In the genomic region with DNA sequence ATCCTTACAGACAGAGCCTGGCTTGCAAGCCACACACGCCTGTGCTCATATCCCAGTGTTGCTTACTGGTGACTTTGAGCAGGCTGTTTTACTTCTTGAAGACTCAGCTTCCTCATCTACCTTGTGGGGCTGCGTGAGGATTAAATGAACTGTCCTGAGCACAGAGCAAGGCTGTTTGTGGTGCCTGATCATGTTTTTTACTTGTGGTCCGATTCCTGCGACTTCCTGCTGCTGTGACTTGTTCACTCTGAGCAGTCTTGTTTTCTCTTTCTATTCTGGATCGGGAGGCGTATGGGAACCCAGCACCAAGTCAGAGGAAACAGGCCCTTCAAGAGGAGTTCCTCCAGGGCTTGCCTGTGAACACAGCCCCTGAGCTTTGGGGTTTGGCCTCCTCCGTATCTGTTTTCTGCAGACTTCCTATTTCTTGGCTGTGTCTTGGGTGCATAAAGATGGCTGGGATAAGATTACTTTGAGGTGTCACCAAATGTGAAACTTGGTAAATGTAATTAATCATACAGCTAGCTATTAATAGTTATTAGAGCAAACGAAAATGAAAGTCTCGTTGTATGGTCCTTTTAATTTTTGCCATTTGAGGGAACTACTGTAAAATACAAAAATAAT, we compare ENCODE assay signal across 1 cellular context.
TF ChIP-seq lines count a peak whose summit lies in the region.

No MANE protein-coding gene starts in this region.

TF ChIP-seq in GM12878, 131 proteins besides CTCF, POLR2A, EP300 and RAD21 (continued from another document):
- TF ChIP-seq, protein P1, sequence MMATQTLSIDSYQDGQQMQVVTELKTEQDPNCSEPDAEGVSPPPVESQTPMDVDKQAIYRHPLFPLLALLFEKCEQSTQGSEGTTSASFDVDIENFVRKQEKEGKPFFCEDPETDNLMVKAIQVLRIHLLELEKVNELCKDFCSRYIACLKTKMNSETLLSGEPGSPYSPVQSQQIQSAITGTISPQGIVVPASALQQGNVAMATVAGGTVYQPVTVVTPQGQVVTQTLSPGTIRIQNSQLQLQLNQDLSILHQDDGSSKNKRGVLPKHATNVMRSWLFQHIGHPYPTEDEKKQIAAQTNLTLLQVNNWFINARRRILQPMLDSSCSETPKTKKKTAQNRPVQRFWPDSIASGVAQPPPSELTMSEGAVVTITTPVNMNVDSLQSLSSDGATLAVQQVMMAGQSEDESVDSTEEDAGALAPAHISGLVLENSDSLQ (IDR thresholded peaks at IDR 0.05), result peak; percentile 93
- TF ChIP-seq IKZF1 (conservative IDR thresholded peaks at IDR 0.05), result 0 out of 2 replicates have a peak, but pooled peaks have one; percentile 12
- TF ChIP-seq STAT3 (IDR thresholded peaks at IDR 0.05; ENCODE audit: low read depth, low read length), result no peak
- TF ChIP-seq SIN3A (IDR thresholded peaks at IDR 0.05; ENCODE audit: low read depth, low read length), result no peak
- TF ChIP-seq PML (IDR thresholded peaks at IDR 0.05; ENCODE audit: low read length), result 0 out of 2 replicates have a peak, but pooled peaks have one; percentile 29
- TF ChIP-seq SMARCA5 (IDR thresholded peaks at IDR 0.05), result peak; percentile 34; the same call in 1 of the 2 replicates
- TF ChIP-seq TBL1XR1 (IDR thresholded peaks at IDR 0.05; ENCODE audit: low read depth, low read length), result no peak
- peak; percentile 49; the same call in 1 of the 2 replicates for TF ChIP-seq TAF1 (IDR thresholded peaks at IDR 0.05; ENCODE audit: borderline replicate concordance, low read depth, low read length)
- TF ChIP-seq PAX5 (IDR thresholded peaks at IDR 0.05; ENCODE audit: borderline replicate concordance, low read depth, low read length), result peak; percentile 49; the same call in 1 of the 2 replicates
- TF ChIP-seq POLR2AphosphoS5 (IDR thresholded peaks at IDR 0.05; ENCODE audit: low read length), result peak; percentile 67; the same call in 1 of the 2 replicates
- no peak for TF ChIP-seq FOXK2 (IDR thresholded peaks at IDR 0.05)
- TF ChIP-seq, protein P2, sequence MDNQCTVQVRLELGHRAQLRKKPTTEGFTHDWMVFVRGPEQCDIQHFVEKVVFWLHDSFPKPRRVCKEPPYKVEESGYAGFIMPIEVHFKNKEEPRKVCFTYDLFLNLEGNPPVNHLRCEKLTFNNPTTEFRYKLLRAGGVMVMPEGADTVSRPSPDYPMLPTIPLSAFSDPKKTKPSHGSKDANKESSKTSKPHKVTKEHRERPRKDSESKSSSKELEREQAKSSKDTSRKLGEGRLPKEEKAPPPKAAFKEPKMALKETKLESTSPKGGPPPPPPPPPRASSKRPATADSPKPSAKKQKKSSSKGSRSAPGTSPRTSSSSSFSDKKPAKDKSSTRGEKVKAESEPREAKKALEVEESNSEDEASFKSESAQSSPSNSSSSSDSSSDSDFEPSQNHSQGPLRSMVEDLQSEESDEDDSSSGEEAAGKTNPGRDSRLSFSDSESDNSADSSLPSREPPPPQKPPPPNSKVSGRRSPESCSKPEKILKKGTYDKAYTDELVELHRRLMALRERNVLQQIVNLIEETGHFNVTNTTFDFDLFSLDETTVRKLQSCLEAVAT (IDR thresholded peaks at IDR 0.05), result 0 out of 2 replicates have a peak, but pooled peaks have one; percentile 32
- TF ChIP-seq RCOR1 (conservative IDR thresholded peaks at IDR 0.05; ENCODE audit: low read depth, low read length), result no peak
- no peak for TF ChIP-seq SMC3 (IDR thresholded peaks at IDR 0.05; ENCODE audit: borderline replicate concordance, low read length)
- TF ChIP-seq, protein P3, sequence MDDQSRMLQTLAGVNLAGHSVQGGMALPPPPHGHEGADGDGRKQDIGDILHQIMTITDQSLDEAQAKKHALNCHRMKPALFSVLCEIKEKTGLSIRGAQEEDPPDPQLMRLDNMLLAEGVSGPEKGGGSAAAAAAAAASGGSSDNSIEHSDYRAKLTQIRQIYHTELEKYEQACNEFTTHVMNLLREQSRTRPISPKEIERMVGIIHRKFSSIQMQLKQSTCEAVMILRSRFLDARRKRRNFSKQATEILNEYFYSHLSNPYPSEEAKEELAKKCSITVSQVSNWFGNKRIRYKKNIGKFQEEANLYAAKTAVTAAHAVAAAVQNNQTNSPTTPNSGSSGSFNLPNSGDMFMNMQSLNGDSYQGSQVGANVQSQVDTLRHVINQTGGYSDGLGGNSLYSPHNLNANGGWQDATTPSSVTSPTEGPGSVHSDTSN (IDR thresholded peaks at IDR 0.05; ENCODE audit: insufficient replicate concordance, low read depth, low read length), result peak; percentile 82
- TF ChIP-seq NBN (IDR thresholded peaks at IDR 0.05), result peak; percentile 44; the same call in 1 of the 2 replicates
- TF ChIP-seq, protein P4, sequence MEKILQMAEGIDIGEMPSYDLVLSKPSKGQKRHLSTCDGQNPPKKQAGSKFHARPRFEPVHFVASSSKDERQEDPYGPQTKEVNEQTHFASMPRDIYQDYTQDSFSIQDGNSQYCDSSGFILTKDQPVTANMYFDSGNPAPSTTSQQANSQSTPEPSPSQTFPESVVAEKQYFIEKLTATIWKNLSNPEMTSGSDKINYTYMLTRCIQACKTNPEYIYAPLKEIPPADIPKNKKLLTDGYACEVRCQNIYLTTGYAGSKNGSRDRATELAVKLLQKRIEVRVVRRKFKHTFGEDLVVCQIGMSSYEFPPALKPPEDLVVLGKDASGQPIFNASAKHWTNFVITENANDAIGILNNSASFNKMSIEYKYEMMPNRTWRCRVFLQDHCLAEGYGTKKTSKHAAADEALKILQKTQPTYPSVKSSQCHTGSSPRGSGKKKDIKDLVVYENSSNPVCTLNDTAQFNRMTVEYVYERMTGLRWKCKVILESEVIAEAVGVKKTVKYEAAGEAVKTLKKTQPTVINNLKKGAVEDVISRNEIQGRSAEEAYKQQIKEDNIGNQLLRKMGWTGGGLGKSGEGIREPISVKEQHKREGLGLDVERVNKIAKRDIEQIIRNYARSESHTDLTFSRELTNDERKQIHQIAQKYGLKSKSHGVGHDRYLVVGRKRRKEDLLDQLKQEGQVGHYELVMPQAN (conservative IDR thresholded peaks at IDR 0.05), result no peak
- TF ChIP-seq, protein P5, sequence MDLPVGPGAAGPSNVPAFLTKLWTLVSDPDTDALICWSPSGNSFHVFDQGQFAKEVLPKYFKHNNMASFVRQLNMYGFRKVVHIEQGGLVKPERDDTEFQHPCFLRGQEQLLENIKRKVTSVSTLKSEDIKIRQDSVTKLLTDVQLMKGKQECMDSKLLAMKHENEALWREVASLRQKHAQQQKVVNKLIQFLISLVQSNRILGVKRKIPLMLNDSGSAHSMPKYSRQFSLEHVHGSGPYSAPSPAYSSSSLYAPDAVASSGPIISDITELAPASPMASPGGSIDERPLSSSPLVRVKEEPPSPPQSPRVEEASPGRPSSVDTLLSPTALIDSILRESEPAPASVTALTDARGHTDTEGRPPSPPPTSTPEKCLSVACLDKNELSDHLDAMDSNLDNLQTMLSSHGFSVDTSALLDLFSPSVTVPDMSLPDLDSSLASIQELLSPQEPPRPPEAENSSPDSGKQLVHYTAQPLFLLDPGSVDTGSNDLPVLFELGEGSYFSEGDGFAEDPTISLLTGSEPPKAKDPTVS (IDR thresholded peaks at IDR 0.05; ENCODE audit: low read depth, low read length), result no peak
- TF ChIP-seq GATAD2B (conservative IDR thresholded peaks at IDR 0.05; ENCODE audit: low read depth), result no peak
- TF ChIP-seq BCL11A (IDR thresholded peaks at IDR 0.05; ENCODE audit: low read depth, low read length), result 0 out of 2 replicates have a peak, but pooled peaks have one; percentile 2
- peak; percentile 46; the same call in 1 of the 2 replicates for TF ChIP-seq YY1 (IDR thresholded peaks at IDR 0.05; ENCODE audit: low read depth, low read length)
- peak; percentile 79 for TF ChIP-seq MEF2B (IDR thresholded peaks at IDR 0.05; ENCODE audit: partially characterized antibody, poor library complexity, severe bottlenecking)
- no peak for TF ChIP-seq ETV6 (conservative IDR thresholded peaks at IDR 0.05 in 1 of 2, IDR thresholded peaks at IDR 0.05 in 1 of 2; ENCODE audit: borderline replicate concordance in 1 of 2, low read depth in 1 of 2)
- TF ChIP-seq SPI1 (IDR thresholded peaks at IDR 0.05; ENCODE audit: borderline replicate concordance, insufficient read depth, low read depth, low read length), result peak; percentile 64; the same call in 1 of the 2 replicates
- peak; percentile 68 to 75; a peak in 3 of 4 replicates for TF ChIP-seq IKZF2 (IDR thresholded peaks at IDR 0.05)
- TF ChIP-seq, protein P6, sequence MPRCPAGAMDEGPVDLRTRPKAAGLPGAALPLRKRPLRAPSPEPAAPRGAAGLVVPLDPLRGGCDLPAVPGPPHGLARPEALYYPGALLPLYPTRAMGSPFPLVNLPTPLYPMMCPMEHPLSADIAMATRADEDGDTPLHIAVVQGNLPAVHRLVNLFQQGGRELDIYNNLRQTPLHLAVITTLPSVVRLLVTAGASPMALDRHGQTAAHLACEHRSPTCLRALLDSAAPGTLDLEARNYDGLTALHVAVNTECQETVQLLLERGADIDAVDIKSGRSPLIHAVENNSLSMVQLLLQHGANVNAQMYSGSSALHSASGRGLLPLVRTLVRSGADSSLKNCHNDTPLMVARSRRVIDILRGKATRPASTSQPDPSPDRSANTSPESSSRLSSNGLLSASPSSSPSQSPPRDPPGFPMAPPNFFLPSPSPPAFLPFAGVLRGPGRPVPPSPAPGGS (IDR thresholded peaks at IDR 0.05; ENCODE audit: borderline replicate concordance, insufficient read depth, low read depth, low read length, poor library complexity, severe bottlenecking), result no peak
- TF ChIP-seq MTA3 (IDR thresholded peaks at IDR 0.05; ENCODE audit: borderline replicate concordance, low read length), result no peak
- no peak for TF ChIP-seq TCF3 (IDR thresholded peaks at IDR 0.05; ENCODE audit: borderline replicate concordance, insufficient read depth, low read depth, low read length)
- TF ChIP-seq NR2C2 (IDR thresholded peaks at IDR 0.05; ENCODE audit: borderline replicate concordance, control insufficient read depth, insufficient read length, low read depth), result no peak
- TF ChIP-seq, protein P7, sequence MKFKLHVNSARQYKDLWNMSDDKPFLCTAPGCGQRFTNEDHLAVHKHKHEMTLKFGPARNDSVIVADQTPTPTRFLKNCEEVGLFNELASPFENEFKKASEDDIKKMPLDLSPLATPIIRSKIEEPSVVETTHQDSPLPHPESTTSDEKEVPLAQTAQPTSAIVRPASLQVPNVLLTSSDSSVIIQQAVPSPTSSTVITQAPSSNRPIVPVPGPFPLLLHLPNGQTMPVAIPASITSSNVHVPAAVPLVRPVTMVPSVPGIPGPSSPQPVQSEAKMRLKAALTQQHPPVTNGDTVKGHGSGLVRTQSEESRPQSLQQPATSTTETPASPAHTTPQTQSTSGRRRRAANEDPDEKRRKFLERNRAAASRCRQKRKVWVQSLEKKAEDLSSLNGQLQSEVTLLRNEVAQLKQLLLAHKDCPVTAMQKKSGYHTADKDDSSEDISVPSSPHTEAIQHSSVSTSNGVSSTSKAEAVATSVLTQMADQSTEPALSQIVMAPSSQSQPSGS (IDR thresholded peaks at IDR 0.05; ENCODE audit: low read length), result peak; percentile 73
- no peak for TF ChIP-seq CHD4 (IDR thresholded peaks at IDR 0.05)
- TF ChIP-seq EED (IDR thresholded peaks at IDR 0.05; ENCODE audit: low read depth), result peak; percentile 82
- TF ChIP-seq ATF7 (IDR thresholded peaks at IDR 0.05; ENCODE audit: low read depth), result peak; percentile 80
